ENCODE assay signal across 15 cellular contexts in the genomic region with DNA sequence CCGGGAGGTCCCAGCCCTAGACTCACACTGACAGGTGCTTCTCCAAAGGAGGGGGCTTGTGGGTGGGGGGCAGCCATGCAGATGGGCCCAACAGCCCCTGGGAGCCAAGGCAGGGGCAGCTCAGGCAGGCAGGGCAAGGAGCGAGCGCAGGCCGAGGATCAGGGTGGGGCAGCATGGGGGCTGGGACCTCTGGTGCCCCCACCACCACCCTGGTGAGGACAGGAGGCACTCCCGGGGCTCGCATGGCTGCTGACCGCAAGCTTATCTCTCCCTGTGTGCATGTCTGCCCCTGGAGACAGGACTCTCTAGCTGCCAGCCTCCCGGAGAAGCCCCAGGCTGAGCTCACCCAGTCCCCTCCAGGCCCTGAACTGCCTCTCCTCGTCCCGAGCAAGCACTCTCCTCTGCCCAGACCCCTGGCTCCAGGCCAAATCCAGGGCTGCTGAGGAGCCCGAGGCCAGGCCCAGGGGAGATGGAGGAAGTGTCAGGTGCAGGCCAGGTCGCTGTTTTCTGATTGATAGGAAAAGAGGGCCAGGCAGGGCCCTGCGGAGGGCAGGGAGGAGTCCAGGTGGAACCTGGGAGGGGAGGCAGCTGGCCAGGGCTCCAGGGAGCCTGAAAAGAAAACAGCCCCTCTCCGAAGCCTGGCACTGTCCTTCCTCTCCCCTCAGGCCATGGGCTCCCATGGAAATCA. TPM values are rescaled to one million over a fixed set of nuclear protein-coding genes. Genes with fewer than 3 reads are reported as not detected.
DNase-seq lines count a peak whose midpoint lies in the region; ATAC-seq, FAIRE-seq and TF ChIP-seq lines count a peak whose summit lies in the region.
"Had no signal": no experiment of that assay in that cellular context is flagged by ENCODE, and none has a peak within 500 bp of the region (broad histone marks: within the 10 kb centered on the region; RNA-seq: fewer than 3 reads in every experiment).

No MANE protein-coding gene starts in this region.

- H3K27me3 Mint-ChIP-seq in Calu3 (ENCODE audit: unreplicated experiment) = peaks cover 76% of the 10 kb centered on the region
- H3K27me3 Mint-ChIP-seq in activated T-cell treated with anti-CD3 and anti-CD28 coated beads, Interleukin-2, amount 50 U/mL, for 24 hours = peaks cover 9% of the 10 kb centered on the region

- H3K9me3 Mint-ChIP-seq in Calu3 (ENCODE audit: low read depth, unreplicated experiment) = peaks cover 11% of the 10 kb centered on the region
- H3K9me3 Mint-ChIP-seq in activated T-cell treated with anti-CD3 and anti-CD28 coated beads, Interleukin-2, amount 50 U/mL, for 24 hours = no peaks in the 10 kb centered on the region

- H3K79me2 ChIP-seq in H1 (ENCODE audit: control insufficient read depth in 1 of 2, insufficient read depth in 2 of 2, low read length in 2 of 2) = no peaks in the 10 kb centered on the region

- H3K14ac ChIP-seq in H1 (ENCODE audit: insufficient read length) = no peak overlapping the region

- no peak overlapping the region for H2AK5ac ChIP-seq in H1 (ENCODE audit: low read depth, low read length)

- no peak overlapping the region for H3K4me2 ChIP-seq in H1 (ENCODE audit: insufficient read depth in 1 of 2, low read depth in 2 of 2, low read length in 2 of 2)

- H3K23ac ChIP-seq in H1 (ENCODE audit: insufficient read length) = no peak overlapping the region

- H4K8ac ChIP-seq in H1 (ENCODE audit: extremely low read depth, insufficient read depth, low read length) = peak overlapping the region; percentile 88

- peaks cover 8% of the 10 kb centered on the region for H3K4me1 Mint-ChIP-seq in Calu3 (ENCODE audit: low read depth, unreplicated experiment)
- no peaks in the 10 kb centered on the region for H3K4me1 Mint-ChIP-seq in activated T-cell treated with anti-CD3 and anti-CD28 coated beads, Interleukin-2, amount 50 U/mL, for 24 hours (ENCODE audit: low read depth)

- intact Hi-C loops in Calu3 (cut with micrococcal nuclease; ENCODE audit: unreplicated experiment) = no loop called here

- H3K56ac ChIP-seq in H1 (replicated peaks; ENCODE audit: insufficient read length, low read depth, low read length) = no peak overlapping the region

- H3K4me1 ChIP-seq in HUES48 (ENCODE audit: control insufficient read depth, insufficient read depth, low read length) (peaks cover 20% of the 10 kb centered on the region; the same call in 1 of the 2 replicates), H1 (replicated peaks in 1 of 4; ENCODE audit: control insufficient read depth in 3 of 4, insufficient read depth in 4 of 4, low read length in 3 of 4) (peaks cover 0 to 28% (median 12%) of the 10 kb centered on the region in 4 experiments; a peak in 6 of 7 replicates)
- H3K4me1 ChIP-seq: tibial nerve had no signal

- H3K36me3 ChIP-seq in HUES48 (ENCODE audit: control insufficient read depth, insufficient read depth, low read length) (no peaks in the 10 kb centered on the region), H1 (ENCODE audit: control insufficient read depth in 2 of 4, insufficient read depth in 4 of 4, low read length in 3 of 4) (no peaks in the 10 kb centered on the region)
- H3K36me3 ChIP-seq: tibial nerve had no signal

- TF ChIP-seq POLR2A in H1 (IDR thresholded peaks at IDR 0.05; ENCODE audit: control extremely low read depth in 1 of 2, low read depth in 2 of 2, low read length in 2 of 2) = no peak

- TF ChIP-seq EP300 in H1 (IDR thresholded peaks at IDR 0.05; ENCODE audit: borderline replicate concordance in 1 of 2, low read depth in 2 of 2, low read length in 2 of 2) = no peak

- peaks cover 17% of the 10 kb centered on the region for H3K36me3 Mint-ChIP-seq in Calu3 (ENCODE audit: insufficient read depth, unreplicated experiment)
- H3K36me3 Mint-ChIP-seq in activated T-cell treated with anti-CD3 and anti-CD28 coated beads, Interleukin-2, amount 50 U/mL, for 24 hours (ENCODE audit: low read depth) = no peaks in the 10 kb centered on the region

- no peak overlapping the region; the same call in 1 of the 2 replicates for H2BK5ac ChIP-seq in H1 (ENCODE audit: low read depth, low read length)

- H4K91ac ChIP-seq in H1 (replicated peaks; ENCODE audit: insufficient read length, low read length) = peak overlapping the region; percentile 7

- H2BK20ac ChIP-seq in H1 (ENCODE audit: low read length) = no peak overlapping the region

- POLR2A ChIA-PET in H1 (lab: Charles Lee; ENCODE audit: partially characterized antibody) = interaction anchor here (1.0 to 1.4 kb wide), 2 partner anchors 35 to 41 kb away, joined by 4 read pairs; no protein-coding TSS in a partner anchor

- peak overlapping the region; percentile 42 for H3K27ac ChIP-seq in HUES48 (ENCODE audit: low read depth, low read length)
- no peak overlapping the region for H3K27ac ChIP-seq in H1 (ENCODE audit: low read depth, low read length)
- H3K27ac ChIP-seq: SK-N-MC, tibial nerve had no signal

- H3K27me3 ChIP-seq in HUES48 (ENCODE audit: control insufficient read depth, insufficient read depth, low read length) (no peaks in the 10 kb centered on the region; the same call in 1 of the 2 replicates), H1 (replicated peaks in 1 of 4; ENCODE audit: control insufficient read depth in 3 of 4, extremely low read depth in 1 of 4, insufficient read depth in 3 of 4, low read length in 3 of 4) (no peaks in the 10 kb centered on the region; a peak in 1 of 7 replicates)

- no peak overlapping the region for H2BK120ac ChIP-seq in H1 (replicated peaks; ENCODE audit: low read depth, low read length)

- no peak overlapping the region; the same call in none of the 2 replicates for H3K18ac ChIP-seq in H1 (ENCODE audit: extremely low read depth, low read length)

- CTCF ChIA-PET in Calu3 (lab: Charles Lee) = interaction anchor here (2.2 kb wide), 1 partner anchor 23 kb away, joined by 5 read pairs; no protein-coding TSS in a partner anchor
- CTCF ChIA-PET in H1 (lab: Charles Lee; ENCODE audit: partially characterized antibody) = interaction anchor here (1.1 to 2.3 kb wide), 3 partner anchors 9 to 331 kb away, joined by 3 to 6 read pairs (median 5); no protein-coding TSS in a partner anchor

- no peak overlapping the region for H3K4me3 Mint-ChIP-seq in Calu3 (ENCODE audit: low read depth, unreplicated experiment)
- no peak overlapping the region for H3K4me3 Mint-ChIP-seq in activated T-cell treated with anti-CD3 and anti-CD28 coated beads, Interleukin-2, amount 50 U/mL, for 24 hours
- H3K4me3 Mint-ChIP-seq: naive B cell had no signal

- no peak overlapping the region for H3K9ac ChIP-seq in HUES48 (ENCODE audit: low read depth, low read length)
- H3K9ac ChIP-seq in H1 (replicated peaks in 1 of 4; ENCODE audit: extremely low read depth in 1 of 4, low read depth in 3 of 4, low read length in 3 of 4) = no peak overlapping the region

- TF ChIP-seq CTCF in Calu3 (IDR thresholded peaks at IDR 0.05; ENCODE audit: unreplicated experiment) = no peak
- TF ChIP-seq CTCF in H1 (IDR thresholded peaks at IDR 0.05; ENCODE audit: control extremely low read depth in 1 of 3, insufficient read depth in 1 of 3, low read depth in 1 of 3, low read length in 3 of 3) = no peak
- no peak for TF ChIP-seq CTCF in omental fat pad (IDR thresholded peaks at IDR 0.05)

- TF ChIP-seq RAD21 in H1 (IDR thresholded peaks at IDR 0.05 in 1 of 2, conservative IDR thresholded peaks at IDR 0.05 in 1 of 2; ENCODE audit: low read depth in 2 of 2, low read length in 2 of 2) = no peak

- H3K23me2 ChIP-seq in H1 (ENCODE audit: low read depth, low read length) = peaks cover 15% of the 10 kb centered on the region; the same call in 1 of the 2 replicates

- H3K4me3 ChIP-seq in HUES48 (ENCODE audit: low read depth, low read length) (no peak overlapping the region), H1 (ENCODE audit: extremely low read depth in 1 of 4, insufficient read depth in 2 of 4, low read depth in 3 of 4, low read length in 4 of 4) (no peak overlapping the region)
- H3K4me3 ChIP-seq: SK-N-MC, skin epidermis, tibial nerve had no signal

- peaks cover 0 to 8% of the 10 kb centered on the region in 2 experiments for H4K20me1 ChIP-seq in H1 (replicated peaks in 1 of 2; ENCODE audit: control insufficient read depth in 1 of 2, insufficient read depth in 2 of 2, low read length in 2 of 2)

- no peak for ATAC-seq in omental fat pad (ENCODE audit: low FRiP score)

- H3K79me1 ChIP-seq in H1 (ENCODE audit: low read depth, low read length) = no peaks in the 10 kb centered on the region

- WGBS in H1 (ENCODE audit: extremely low coverage in 1 of 2, insufficient coverage in 1 of 2, insufficient read length in 1 of 2, insufficient replicate concordance in 2 of 2, low coverage in 1 of 2, low lambda C conversion rate in 2 of 2, missing lambda C conversion rate in 1 of 2), 2 experiments = 69% methylated on average over 11 of the region's 14 CpGs; no CpG with 5 or more reads in 1 of the 2 experiments

- H4K5ac ChIP-seq in H1 (ENCODE audit: insufficient read length, low read depth, low read length) = no peak overlapping the region

- no peak overlapping the region for H2AFZ ChIP-seq in H1 (ENCODE audit: low read length)

- 0 out of 2 replicates have a peak overlapping the region, but pooled peaks have one; percentile 16 for H2BK15ac ChIP-seq in H1 (ENCODE audit: low read length)

- H3K9me3 ChIP-seq in HUES48 (ENCODE audit: control insufficient read depth, insufficient read depth, low read length) (no peaks in the 10 kb centered on the region), H1 (ENCODE audit: insufficient read depth in 2 of 2, low read depth in 1 of 2, low read length in 1 of 2) (no peaks in the 10 kb centered on the region)
- H3K9me3 ChIP-seq: tibial nerve had no signal

- DNase-seq in Calu3 (peak; percentile 55), H1 (ENCODE audit: low read depth in 1 of 2, low spot score in 2 of 2) (peak in 1 of 2 experiments; percentile 58), omental fat pad (ENCODE audit: low spot score) (peak; percentile 16), hepatic stellate cell (ENCODE audit: low spot score) (no peak), NCI-H146 treated with DMSO at 0.1 percent for 48 hours (lab: John Stamatoyannopoulos, UW; ENCODE audit: unreplicated experiment) (no peak)
- no peak for DNase-seq in activated T-cell treated with anti-CD3 and anti-CD28 coated beads, Interleukin-2, amount 50 U/mL, for 24 hours
- no peak for DNase-seq in stimulated activated naive CD4-positive, alpha-beta T cell (lab: John Stamatoyannopoulos, UW)
- DNase-seq: COR-L47; effector memory CD4-positive, alpha-beta T cell; naive B cell; NCI-H524 treated with DMSO at 0.1 percent for 48 hours had no signal

- H2BK12ac ChIP-seq in H1 (ENCODE audit: low read depth, low read length) = no peak overlapping the region

- BruUV-seq in Calu3 (replicated peaks; lab: Mats Ljungman, UMichigan) = no TSS peak

- no peak overlapping the region for H3K4ac ChIP-seq in H1 (replicated peaks; ENCODE audit: insufficient read length, low read depth, low read length)

- H3K27ac Mint-ChIP-seq in Calu3 (ENCODE audit: unreplicated experiment) = no peak overlapping the region
- H3K27ac Mint-ChIP-seq in activated T-cell treated with anti-CD3 and anti-CD28 coated beads, Interleukin-2, amount 50 U/mL, for 24 hours = no peak overlapping the region
- H3K27ac Mint-ChIP-seq: naive B cell had no signal

- no peak for FAIRE-seq in H1 (lab: Jason Lieb, UNC)

RNA-seq across cellular contexts. Expression of a gene that starts 39.0 kb away (rescaled TPM):
- total RNA-seq in Calu3 (2022) = 4.5 and 6.4 TPM in 2 replicates
- 38.0 and 43.0 TPM in 2 replicates for total RNA-seq in H1 (2021; fragmentation: NEBNext Ultra II Directional; extraction: Animal tissue kit (Norgen Biotek cat#: 25700))
- polyA plus RNA-seq in H1 (2011; rRNA removed) = 21.1 and 22.3 TPM in 2 replicates
- polyA plus RNA-seq in H1 (2011; cell fraction: cytosol; rRNA removed) = 18.1 TPM
- 42.6 TPM for polyA plus RNA-seq in H1 (2011; cell fraction: nucleus; rRNA removed)
- polyA plus RNA-seq in H1 (2012, experiment 1 of 2) = 42.0 to 59.5 TPM (median 51.8 TPM) in 4 replicates
- polyA plus RNA-seq in H1 (2012, experiment 2 of 2) = 33.3 TPM
- 34.8 TPM for polyA plus RNA-seq in H1 (2013, experiment 1 of 2)
- 38.8 TPM for polyA plus RNA-seq in H1 (2013, experiment 2 of 2)
- 46.5 and 53.1 TPM in 2 replicates for polyA minus RNA-seq in H1 (2011; rRNA and poly(A)+ RNA removed)
- 78.2 TPM for polyA minus RNA-seq in H1 (2011; cell fraction: cytosol; rRNA and poly(A)+ RNA removed)
- polyA minus RNA-seq in H1 (2011; cell fraction: nucleus; rRNA and poly(A)+ RNA removed) = 31.0 TPM
- 10 to 100 TPM in 1 of 4 donors, 1 to 10 TPM in 3; 7.0 to 23.7 (median 8.8) TPM for total RNA-seq in omental fat pad

Comparison
In these comparisons a context has a peak if more than half of its experiments do, and no peak if none do; other contexts are left out.
1. DNase-seq: peak in Calu3 (single experiment) and omental fat pad (single experiment); none in hepatic stellate cell (single experiment), activated T-cell treated with anti-CD3 and anti-CD28 coated beads, Interleukin-2, amount 50 U/mL, for 24 hours (single experiment), stimulated activated naive CD4-positive, alpha-beta T cell (0 of 6) and NCI-H146 treated with DMSO at 0.1 percent for 48 hours (single experiment).